ENCODE assay signal across 12 cellular contexts in genomic region chr3:134057006-134057832, GRCh38. TPM values are rescaled to one million over a fixed set of nuclear protein-coding genes. Genes with fewer than 3 reads are reported as not detected.
DNase-seq lines count a peak whose midpoint lies in the region; TF ChIP-seq lines count a peak whose summit lies in the region.
"Had no signal": no experiment of that assay in that cellular context is flagged by ENCODE, and none has a peak within 500 bp of the region (broad histone marks: within the 10 kb centered on the region; RNA-seq: fewer than 3 reads in every experiment).

No MANE protein-coding gene starts in this region.

- DNase-seq in Ammon's horn (ENCODE audit: low spot score) (peak; percentile 16), HT1080 (ENCODE audit: low read depth) (peak; percentile 35), epithelial cell of esophagus (ENCODE audit: low read depth) (peak; percentile 22), globus pallidus (ENCODE audit: low spot score) (no peak), germinal center (ENCODE audit: low spot score) (no peak), SIG-M5 treated with dmso at 0.1 percent for 504 hours (lab: John Stamatoyannopoulos, UW; ENCODE audit: unreplicated experiment) (no peak)
- no peak for DNase-seq in stimulated activated CD4-positive, alpha-beta T cell treated with anti-CD3 and anti-CD28 coated beads, Interleukin-2, amount 100 ng/mL, for 48 hours
- DNase-seq: activated B cell treated with CpG ODN at 0.5 μM for 24 hours; stimulated activated CD4-positive, alpha-beta T cell treated with anti-CD3 and anti-CD28 coated beads, Interleukin-1b, Interleukin-23, amount 100 ng/mL, for 48 hours had no signal

- H3K36me3 ChIP-seq in mucosa of stomach (ENCODE audit: control insufficient read depth, insufficient read depth, low read length) = no peaks in the 10 kb centered on the region
- H3K36me3 ChIP-seq: BLaER1 treated with 17β-estradiol and CSF1 and Interleukin-3, amounts not matched to agents 10 nM and 100 nM had no signal

- H3K4me1 ChIP-seq in mucosa of stomach (ENCODE audit: control insufficient read depth, insufficient read depth, low read length) = peaks cover 53% of the 10 kb centered on the region

- TF ChIP-seq CTCF in epithelial cell of esophagus (IDR thresholded peaks at IDR 0.05; ENCODE audit: insufficient read depth, low read depth, low read length, missing control alignments) = no peak

- H3K9ac ChIP-seq in mucosa of stomach (ENCODE audit: low read length) = peak overlapping the region; percentile 63
- H3K9ac ChIP-seq: BLaER1 treated with 17β-estradiol and CSF1 and Interleukin-3, amounts not matched to agents 10 nM and 100 nM had no signal

- no peaks in the 10 kb centered on the region for H3K9me3 ChIP-seq in mucosa of stomach (ENCODE audit: control insufficient read depth, low read length)

- H3K27me3 ChIP-seq in mucosa of stomach (ENCODE audit: control insufficient read depth, insufficient read depth, low read length) = no peaks in the 10 kb centered on the region
- H3K27me3 ChIP-seq: BLaER1 treated with 17β-estradiol and CSF1 and Interleukin-3, amounts not matched to agents 10 nM and 100 nM had no signal

- H3K4me3 ChIP-seq in epithelial cell of esophagus (ENCODE audit: low read length) (no peak overlapping the region), mucosa of stomach (ENCODE audit: low read length) (peak overlapping the region; percentile 17)
- H3K4me3 ChIP-seq: BLaER1 treated with 17β-estradiol and CSF1 and Interleukin-3, amounts not matched to agents 10 nM and 100 nM had no signal

RNA-seq across cellular contexts. Expression of gene SLCO2A1, which starts 27.5 kb away (rescaled TPM):
- total RNA-seq in HT1080 (2014; rRNA removed; shearing (Covaris generic)) = 0.02 TPM in 1 of 2 replicates, not detected in the other
- 0.12 and 0.23 TPM in 2 replicates for polyA plus RNA-seq in HT1080 (2015; cell fraction: cytosol; rRNA removed)
- polyA plus RNA-seq in HT1080 (2015; cell fraction: nucleus; rRNA removed) = 0.30 and 0.32 TPM in 2 replicates
- total RNA-seq: activated B cell treated with CpG ODN at 0.5 μM for 24 hours, mononuclear cell had no signal

Comparison
In these comparisons a context has a peak if more than half of its experiments do, and no peak if none do; other contexts are left out.
1. DNase-seq: peak in Ammon's horn (single experiment), HT1080 (single experiment) and epithelial cell of esophagus (single experiment); none in globus pallidus (single experiment), stimulated activated CD4-positive, alpha-beta T cell treated with anti-CD3 and anti-CD28 coated beads, Interleukin-2, amount 100 ng/mL, for 48 hours (0 of 2), germinal center (single experiment) and SIG-M5 treated with dmso at 0.1 percent for 504 hours (single experiment).